ENCODE assay signal across 8 cellular contexts in genomic region chr17:48555616-48556533, GRCh38. TPM values are rescaled to one million over a fixed set of nuclear protein-coding genes. Genes with fewer than 3 reads are reported as not detected.
A peak's percentile ranks its signal among the peaks of the same experiment; 100 is the strongest.
DNase-seq lines count a peak whose midpoint lies in the region; TF ChIP-seq lines count a peak whose summit lies in the region.

No MANE protein-coding gene starts in this region.

- no peak overlapping the region for H3K9ac ChIP-seq in rectal smooth muscle tissue (ENCODE audit: low read length)

- no peak for TF ChIP-seq POLR2A in esophagus muscularis mucosa (IDR thresholded peaks at IDR 0.05; ENCODE audit: low read depth)

- TF ChIP-seq CTCF in esophagus muscularis mucosa (IDR thresholded peaks at IDR 0.05), result no peak
- no peak for TF ChIP-seq CTCF in BE2C (IDR thresholded peaks at IDR 0.05; ENCODE audit: low read depth, low read length)

- intact Hi-C loops in esophagus muscularis mucosa (cut with DNase I), result no loop called here

- H3K36me3 ChIP-seq in esophagus muscularis mucosa (peaks cover 0 to 17% (median 11%) of the 10 kb centered on the region in 4 donors), rectal smooth muscle tissue (ENCODE audit: control insufficient read depth, insufficient read depth, low read length) (no peaks in the 10 kb centered on the region), BE2C (no peaks in the 10 kb centered on the region)

- DNase-seq in RPMI7951 (ENCODE audit: low read depth) (peak; percentile 65), esophagus muscularis mucosa (ENCODE audit: extremely low spot score) (no peak), BE2C (no peak), HUDEP-2 (lab: John Stamatoyannopoulos, UW; ENCODE audit: unreplicated experiment in 76 of 76) (no peak), DMS 273 treated with DMSO at 0.1 percent for 48 hours (lab: John Stamatoyannopoulos, UW) (no peak), C1 segment of cervical spinal cord (lab: John Stamatoyannopoulos, UW) (no peak)

- H3K9me3 ChIP-seq in esophagus muscularis mucosa, result no peaks in the 10 kb centered on the region
- no peaks in the 10 kb centered on the region for H3K9me3 ChIP-seq in BE2C

- H3K4me3 ChIP-seq in GM08714 (ENCODE audit: low read length) (peak overlapping the region; percentile 33; the same call in 1 of the 2 replicates), esophagus muscularis mucosa (peak overlapping the region; percentile 56 to 64 (median 57)), rectal smooth muscle tissue (ENCODE audit: low read length) (peak overlapping the region; percentile 50), BE2C (ENCODE audit: low read depth, low read length) (no peak overlapping the region)

- TF ChIP-seq EP300 in esophagus muscularis mucosa (IDR thresholded peaks at IDR 0.05), result no peak

- no peaks in the 10 kb centered on the region for H3K27me3 ChIP-seq in esophagus muscularis mucosa
- H3K27me3 ChIP-seq in rectal smooth muscle tissue (ENCODE audit: control insufficient read depth, insufficient read depth, low read length), result no peaks in the 10 kb centered on the region
- peaks cover 93% of the 10 kb centered on the region for H3K27me3 ChIP-seq in BE2C

- H3K4me1 ChIP-seq in esophagus muscularis mucosa, result peaks cover 47 to 97% (median 97%) of the 10 kb centered on the region in 4 donors
- H3K4me1 ChIP-seq in rectal smooth muscle tissue (ENCODE audit: control insufficient read depth, insufficient read depth, low read length), result peaks cover 66% of the 10 kb centered on the region
- H3K4me1 ChIP-seq in BE2C, result no peaks in the 10 kb centered on the region

- 10% methylated on average over 31 of the region's 31 CpGs for WGBS in esophagus muscularis mucosa

- peak overlapping the region; percentile 91 to 97 (median 96) for H3K27ac ChIP-seq in esophagus muscularis mucosa (replicated peaks in 1 of 4)
- H3K27ac ChIP-seq in rectal smooth muscle tissue (ENCODE audit: low read depth, low read length), result peak overlapping the region; percentile 98

RNA-seq across cellular contexts. Expression of gene HOXB2, which starts 11.0 kb away (rescaled TPM):
- 11.9 and 15.1 TPM in 2 replicates for total RNA-seq in RPMI7951 (2014; rRNA removed; shearing (Covaris generic))
- total RNA-seq in esophagus muscularis mucosa, result 10 to 100 TPM; 36.3 to 86.4 (median 63.4) TPM
- not detected for polyA plus RNA-seq in BE2C (2012; ENCODE audit: insufficient read depth, insufficient read length, low read depth)

RNA-seq across cellular contexts. Expression of gene HOXB4, which starts 22.3 kb away (rescaled TPM):
- 1.6 and 1.7 TPM in 2 replicates for total RNA-seq in RPMI7951 (2014; rRNA removed; shearing (Covaris generic))
- total RNA-seq in esophagus muscularis mucosa, result 1 to 10 TPM; 3.5 to 8.3 (median 5.0) TPM
- polyA plus RNA-seq in BE2C (2012; ENCODE audit: insufficient read depth, insufficient read length, low read depth), result not detected

RNA-seq across cellular contexts. Expression of gene HOXB1, which starts 25.1 kb away (rescaled TPM):
- total RNA-seq in RPMI7951 (2014; rRNA removed; shearing (Covaris generic)), result not detected in 2 replicates
- not detected for total RNA-seq in esophagus muscularis mucosa
- polyA plus RNA-seq in BE2C (2012; ENCODE audit: insufficient read depth, insufficient read length, low read depth), result not detected

RNA-seq across cellular contexts. Expression of gene HOXB3, which starts 34.2 kb away (rescaled TPM):
- total RNA-seq in RPMI7951 (2014; rRNA removed; shearing (Covaris generic)), result 3.2 and 7.9 TPM in 2 replicates
- total RNA-seq in esophagus muscularis mucosa, result 10 to 100 TPM; 10.8 to 34.9 (median 28.7) TPM
- polyA plus RNA-seq in BE2C (2012; ENCODE audit: insufficient read depth, insufficient read length, low read depth), result not detected

RNA-seq across cellular contexts. Expression of gene HOXB5, which starts 37.7 kb away (rescaled TPM):
- 0.10 and 0.24 TPM in 2 replicates for total RNA-seq in RPMI7951 (2014; rRNA removed; shearing (Covaris generic))
- under 1 TPM; 0.17 to 0.83 (median 0.36) TPM for total RNA-seq in esophagus muscularis mucosa
- polyA plus RNA-seq in BE2C (2012; ENCODE audit: insufficient read depth, insufficient read length, low read depth), result not detected
